Comparison of ENCODE assay signal across 1 cellular context in the genomic region with DNA sequence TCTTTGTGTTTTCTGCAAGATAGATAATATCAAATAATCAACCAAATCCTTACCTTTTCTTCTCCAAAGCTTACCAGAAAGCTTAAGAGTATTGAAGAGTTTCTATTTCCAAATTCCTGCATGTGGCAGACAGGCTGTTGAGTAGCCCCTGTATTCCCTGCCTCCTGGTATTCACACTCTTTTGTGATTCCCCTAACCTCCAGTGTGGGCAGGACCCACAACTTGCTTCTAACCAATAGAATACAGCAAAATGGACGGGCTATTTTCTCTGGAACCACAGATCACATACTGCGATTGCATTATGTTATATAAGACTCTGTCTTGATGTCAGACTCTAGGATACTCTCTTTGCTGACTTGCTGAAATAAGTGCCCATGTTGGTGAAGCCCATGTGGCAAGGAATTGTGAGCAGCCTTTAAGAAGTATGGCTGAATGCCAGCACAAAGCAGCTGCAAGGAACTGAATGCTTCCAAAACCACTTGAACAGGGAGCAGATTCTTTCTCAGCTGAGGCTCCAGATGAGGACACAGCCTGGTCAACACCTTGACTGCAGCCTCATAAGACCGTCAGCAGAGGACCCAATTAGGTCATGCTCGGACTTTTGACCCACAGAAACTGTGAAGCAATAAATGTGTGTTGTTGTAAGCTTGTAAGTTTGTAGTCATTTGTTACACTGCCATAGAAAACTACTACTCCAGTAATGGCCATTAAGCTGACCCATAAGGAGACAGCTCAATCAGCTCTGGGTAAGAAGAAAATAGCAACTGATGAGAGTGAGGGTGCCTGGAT.
TF ChIP-seq lines count a peak whose summit lies in the region.

No MANE protein-coding gene starts in this region.

TF ChIP-seq in GM23338, 12 proteins besides CTCF, POLR2A, EP300 and RAD21 (continued from another document):
- TF ChIP-seq, protein P1, sequence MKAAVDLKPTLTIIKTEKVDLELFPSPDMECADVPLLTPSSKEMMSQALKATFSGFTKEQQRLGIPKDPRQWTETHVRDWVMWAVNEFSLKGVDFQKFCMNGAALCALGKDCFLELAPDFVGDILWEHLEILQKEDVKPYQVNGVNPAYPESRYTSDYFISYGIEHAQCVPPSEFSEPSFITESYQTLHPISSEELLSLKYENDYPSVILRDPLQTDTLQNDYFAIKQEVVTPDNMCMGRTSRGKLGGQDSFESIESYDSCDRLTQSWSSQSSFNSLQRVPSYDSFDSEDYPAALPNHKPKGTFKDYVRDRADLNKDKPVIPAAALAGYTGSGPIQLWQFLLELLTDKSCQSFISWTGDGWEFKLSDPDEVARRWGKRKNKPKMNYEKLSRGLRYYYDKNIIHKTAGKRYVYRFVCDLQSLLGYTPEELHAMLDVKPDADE (IDR thresholded peaks at IDR 0.05) = no peak
